29 cellular contexts compared by ENCODE assay signal in the genomic region with DNA sequence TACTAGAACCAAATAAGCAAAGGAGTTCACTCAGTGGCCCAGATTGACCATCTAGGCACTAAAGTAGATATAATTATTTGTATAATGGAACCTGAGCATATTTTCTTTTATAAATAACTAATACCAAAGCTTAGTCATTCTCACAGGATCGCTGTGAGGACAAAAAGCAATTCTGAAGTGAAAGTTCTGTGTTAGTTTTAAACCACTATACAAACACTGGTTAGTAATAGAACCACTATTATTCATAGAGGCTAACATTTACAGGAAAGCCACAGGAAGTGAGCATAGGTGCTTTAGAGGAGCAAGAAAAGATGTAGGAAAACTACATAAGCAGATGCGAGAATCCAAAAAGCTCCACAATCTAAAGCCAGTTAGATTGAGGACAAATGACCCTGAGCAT. TPM values are rescaled to one million over a fixed set of nuclear protein-coding genes. Genes with fewer than 3 reads are reported as not detected.
DNase-seq lines count a peak whose midpoint lies in the region; ATAC-seq and TF ChIP-seq lines count a peak whose summit lies in the region.
"Had no signal": no experiment of that assay in that cellular context is flagged by ENCODE, and none has a peak within 500 bp of the region (broad histone marks: within the 10 kb centered on the region; RNA-seq: fewer than 3 reads in every experiment).

No MANE protein-coding gene starts in this region.

- ATAC-seq in GM19397 (IDR thresholded peaks at IDR 0.05; ENCODE audit: unreplicated experiment), result no peak
- ATAC-seq: A549; foreskin keratinocyte; Right ventricle myocardium inferior; stimulated activated naive CD8-positive, alpha-beta T cell treated with anti-CD3 and anti-CD28 coated beads, Interleukin-15, Interleukin-2, amounts not matched to agents 100 U/mL and 50 U/mL, for 24 hours had no signal

- in situ Hi-C loops in ACHN (cut with HindIII; ENCODE audit: low pct_ligation_motif_present, low pct_unique_long_range_greater_than_20kb, low sequenced_read_pairs) (no loop called here), brain microvascular endothelial cell (cut with HindIII; ENCODE audit: low pct_ligation_motif_present, low sequenced_read_pairs) (no loop called here)

- TF ChIP-seq CTCF in brain microvascular endothelial cell (IDR thresholded peaks at IDR 0.05; ENCODE audit: low read depth, low read length, missing control alignments), result no peak

- no peaks in the 10 kb centered on the region for H3K36me3 ChIP-seq in brain microvascular endothelial cell (replicated peaks)
- H3K36me3 ChIP-seq: HAP-1, thyroid gland had no signal

- H3K4me3 ChIP-seq in brain microvascular endothelial cell (ENCODE audit: low read depth, low read length), result no peak overlapping the region
- H3K4me3 ChIP-seq: A549, HAP-1, hepatocyte, thyroid gland had no signal

- H3K27me3 ChIP-seq in brain microvascular endothelial cell (replicated peaks), result no peaks in the 10 kb centered on the region
- H3K27me3 ChIP-seq: foreskin keratinocyte, hepatocyte, thyroid gland had no signal

- H3K27ac ChIP-seq in brain microvascular endothelial cell, result no peak overlapping the region
- H3K27ac ChIP-seq: A549, foreskin keratinocyte, hepatocyte, thyroid gland had no signal

- DNase-seq in ACHN, result peak; percentile 8
- peak; percentile 74 for DNase-seq in HT1080 (ENCODE audit: low read depth)
- DNase-seq in brain microvascular endothelial cell, result peak; percentile 43
- DNase-seq in kidney glomerular epithelial cell (lab: John Stamatoyannopoulos, UW), result peak; percentile 79
- no peak for DNase-seq in activated effector memory CD4-positive, alpha-beta T cell treated with Interleukin-2 at 50 U/mL for 16 hours
- no peak for DNase-seq in activated CD4-positive, alpha-beta T cell treated with anti-CD3 and anti-CD28 coated beads for 4 hours
- DNase-seq in stimulated activated naive CD4-positive, alpha-beta T cell treated with Interleukin-2 at 50 U/mL for 16 hours (lab: John Stamatoyannopoulos, UW), result no peak
- DNase-seq: activated B cell treated with CpG ODN at 0.5 μM for 24 hours; activated CD4-positive, alpha-beta memory T cell treated with anti-CD3 and anti-CD28 coated beads, Interleukin-2, amount 10 ng/mL, durations not matched to agents 7 days and 5 days; activated gamma-delta T cell treated with Interleukin-2 at 50 U/mL for 16 hours; activated T-cell treated with anti-CD3 and anti-CD28 coated beads for 4 hours; Caco-2; caudate nucleus; dermis blood vessel endothelial cell; immature natural killer cell; MM.1S; NCI-H69; nucleus accumbens; stimulated activated CD4-positive, alpha-beta T cell treated with anti-CD3 and anti-CD28 coated beads, Interleukin-4, amount 100 ng/mL, for 24 hours; stimulated activated naive CD8-positive, alpha-beta T cell treated with anti-CD3 and anti-CD28 coated beads, Interleukin-15, Interleukin-2, amounts not matched to agents 100 U/mL and 50 U/mL, for 24 hours; T-helper 9 cell; thyroid gland had no signal

RNA-seq across cellular contexts. Expression of a gene that starts 39.8 kb away (rescaled TPM):
- 0.80 and 1.4 TPM in 2 replicates for total RNA-seq in HT1080 (2014; rRNA removed; shearing (Covaris generic))
- polyA plus RNA-seq in HT1080 (2015; cell fraction: cytosol; rRNA removed), result 0.33 and 0.51 TPM in 2 replicates
- 0.37 and 0.39 TPM in 2 replicates for polyA plus RNA-seq in HT1080 (2015; cell fraction: nucleus; rRNA removed)
- total RNA-seq: activated B cell treated with CpG ODN at 0.5 μM for 24 hours; activated CD4-positive, alpha-beta memory T cell treated with anti-CD3 and anti-CD28 coated beads, Interleukin-2, amount 10 ng/mL, durations not matched to agents 7 days and 5 days; Caco-2; dermis blood vessel endothelial cell; foreskin keratinocyte; lung microvascular endothelial cell had no signal
- polyA plus RNA-seq: foreskin keratinocyte, immature natural killer cell had no signal

Comparison
In these comparisons a context has a peak if more than half of its experiments do, and no peak if none do; other contexts are left out.
1. DNase-seq: peak in ACHN (single experiment), HT1080 (single experiment), brain microvascular endothelial cell (single experiment) and kidney glomerular epithelial cell (single experiment); none in activated effector memory CD4-positive, alpha-beta T cell treated with Interleukin-2 at 50 U/mL for 16 hours (single experiment), activated CD4-positive, alpha-beta T cell treated with anti-CD3 and anti-CD28 coated beads for 4 hours (0 of 2) and stimulated activated naive CD4-positive, alpha-beta T cell treated with Interleukin-2 at 50 U/mL for 16 hours (single experiment).